In genomic region chr15:70062321-70062956, GRCh38 we compare ENCODE assay signal across 9 cellular contexts. TPM values are rescaled to one million over a fixed set of nuclear protein-coding genes. Genes with fewer than 3 reads are reported as not detected.
DNase-seq lines count a peak whose midpoint lies in the region; ATAC-seq, FAIRE-seq and TF ChIP-seq lines count a peak whose summit lies in the region.
"Had no signal": no experiment of that assay in that cellular context is flagged by ENCODE, and none has a peak within 500 bp of the region (broad histone marks: within the 10 kb centered on the region; RNA-seq: fewer than 3 reads in every experiment).

No MANE protein-coding gene starts in this region.

- no peak for TF ChIP-seq EP300 in HepG2 (IDR thresholded peaks at IDR 0.05; ENCODE audit: low read depth in 2 of 2, low read length in 2 of 2)
- no peak for TF ChIP-seq EP300 in HepG2 (CRISPR knock-in tag; IDR thresholded peaks at IDR 0.05; ENCODE audit: borderline replicate concordance)

- no peaks in the 10 kb centered on the region for H3K79me2 ChIP-seq in HepG2 (ENCODE audit: insufficient read depth, low read length)

- no peaks in the 10 kb centered on the region for H3K27me3 ChIP-seq in AG04450 (ENCODE audit: control insufficient read depth, insufficient read depth, low read length)
- no peaks in the 10 kb centered on the region for H3K27me3 ChIP-seq in HepG2 (ENCODE audit: control insufficient read depth in 1 of 2, insufficient read depth in 2 of 2, low read length in 2 of 2)

- H3K9ac ChIP-seq in HepG2 (ENCODE audit: insufficient read depth, low read depth, low read length): no peak overlapping the region

- H3K4me1 ChIP-seq in HepG2 (ENCODE audit: insufficient read depth, low read length): no peaks in the 10 kb centered on the region

- in situ Hi-C loops in HepG2 (cut with HindIII; ENCODE audit: extremely low pct_ligation_motif_present, low pct_unique_long_range_greater_than_20kb): no loop called here

- H3K36me3 Mint-ChIP-seq in brain: peaks cover 61% of the 10 kb centered on the region
- peaks cover 43% of the 10 kb centered on the region for H3K36me3 Mint-ChIP-seq in activated CD4-positive, alpha-beta T cell treated with anti-CD3 and anti-CD28 coated beads, Interleukin-2, amount 10 ng/mL, durations not matched to agents 7 days and 5 days (ENCODE audit: low read depth)

- 95% methylated on average over 28 of the region's 29 CpGs for WGBS in HepG2 (ENCODE audit: low lambda C conversion rate)

- intact Hi-C loops in HepG2 (cut with micrococcal nuclease; ENCODE audit: unreplicated experiment): no loop called here

- no TSS peak for BruUV-seq in HepG2 (replicated peaks; lab: Mats Ljungman, UMichigan)

- no peak for TF ChIP-seq POLR2A in HepG2 (IDR thresholded peaks at IDR 0.05; ENCODE audit: insufficient read depth in 1 of 2, low read depth in 2 of 2, low read length in 2 of 2)

- no peak overlapping the region for H3K4me2 ChIP-seq in HepG2 (ENCODE audit: low read depth, low read length)

- POLR2A ChIA-PET in AG04450 (lab: Yijun Ruan, JAX): interaction anchor here (0.9 to 1.2 kb wide), 2 partner anchors 15 to 36 kb away, joined by 3 to 4 read pairs; partner anchors contain the start of gene TLE3
- POLR2A ChIA-PET in HepG2 (lab: Yijun Ruan, JAX): no interaction called here
- POLR2A ChIA-PET in activated CD4-positive, alpha-beta T cell treated with anti-CD3 and anti-CD28 coated beads, Interleukin-2, amount 10 ng/mL, durations not matched to agents 7 days and 5 days (lab: Charles Lee): no interaction called here

- H3K4me3 ChIP-seq in AG04450 (ENCODE audit: low read depth, low read length) (no peak overlapping the region), HepG2 (replicated peaks in 1 of 3; ENCODE audit: insufficient read depth in 1 of 3, low read depth in 2 of 3, low read length in 3 of 3) (no peak overlapping the region)

- H3K36me3 ChIP-seq in HepG2 (replicated peaks in 1 of 2; ENCODE audit: control insufficient read depth in 1 of 2, insufficient read depth in 2 of 2, low read length in 2 of 2): peaks cover 50 to 97% of the 10 kb centered on the region in 2 experiments

- CTCF ChIA-PET in AG04450 (lab: Charles Lee): interaction anchor here (1.2 to 1.8 kb wide), 2 partner anchors 36 to 426 kb away, joined by 3 to 6 read pairs; partner anchors contain the start of gene TLE3
- CTCF ChIA-PET in HepG2 (lab: Yijun Ruan, JAX; ENCODE audit: low intra/inter-chr PET ratio, low total read pairs): no interaction called here
- CTCF ChIA-PET in activated CD4-positive, alpha-beta T cell treated with anti-CD3 and anti-CD28 coated beads, Interleukin-2, amount 10 ng/mL, durations not matched to agents 7 days and 5 days (lab: Charles Lee): interaction anchor here (0.6 to 1.5 kb wide), 4 partner anchors 14 to 600 kb away, joined by 3 to 4 read pairs (median 3); no protein-coding TSS in a partner anchor

- peak overlapping the region; percentile 37 to 96 (median 92) for H3K27ac Mint-ChIP-seq in brain
- H3K27ac Mint-ChIP-seq in activated CD4-positive, alpha-beta T cell treated with anti-CD3 and anti-CD28 coated beads, Interleukin-2, amount 10 ng/mL, durations not matched to agents 7 days and 5 days: no peak overlapping the region

- no peak for FAIRE-seq in HepG2 (lab: Jason Lieb, UNC)

- H3K27ac ChIP-seq in AG04450 (ENCODE audit: low read depth, low read length): peak overlapping the region; percentile 55
- no peak overlapping the region for H3K27ac ChIP-seq in HepG2 (ENCODE audit: extremely low read length, insufficient read depth, low read length)

- peaks cover 0 to 5% (median 0%) of the 10 kb centered on the region in 5 experiments for H3K9me3 Mint-ChIP-seq in brain
- no peaks in the 10 kb centered on the region for H3K9me3 Mint-ChIP-seq in activated CD4-positive, alpha-beta T cell treated with anti-CD3 and anti-CD28 coated beads, Interleukin-2, amount 10 ng/mL, durations not matched to agents 7 days and 5 days

- peaks cover 80% of the 10 kb centered on the region for H3K4me1 Mint-ChIP-seq in brain
- no peaks in the 10 kb centered on the region for H3K4me1 Mint-ChIP-seq in activated CD4-positive, alpha-beta T cell treated with anti-CD3 and anti-CD28 coated beads, Interleukin-2, amount 10 ng/mL, durations not matched to agents 7 days and 5 days

- DNase-seq in AG04450 (ENCODE audit: low read depth, low spot score): peak; percentile 74
- DNase-seq in NCI-H187 (lab: John Stamatoyannopoulos, UW): peak; percentile 95 to 96
- no peak for DNase-seq in HepG2 (ENCODE audit: low spot score)
- DNase-seq in ureter (ENCODE audit: low spot score): peak; percentile 80
- no peak for DNase-seq in dedifferentiated amniotic fluid mesenchymal stem cell (ENCODE audit: extremely low spot score)
- no peak for DNase-seq in activated CD4-positive, alpha-beta T cell treated with anti-CD3 and anti-CD28 coated beads, Interleukin-2, amount 10 ng/mL, durations not matched to agents 7 days and 5 days
- DNase-seq: DND-41 had no signal

- H3K27me3 Mint-ChIP-seq in brain: peaks cover 11% of the 10 kb centered on the region
- no peaks in the 10 kb centered on the region for H3K27me3 Mint-ChIP-seq in activated CD4-positive, alpha-beta T cell treated with anti-CD3 and anti-CD28 coated beads, Interleukin-2, amount 10 ng/mL, durations not matched to agents 7 days and 5 days

- H4K20me1 ChIP-seq in HepG2 (ENCODE audit: insufficient read depth, low read length): 0 out of 2 replicates have a peak, but pooled peaks cover 12% of the 10 kb centered on the region

- H3K9me3 ChIP-seq in AG04450 (ENCODE audit: control insufficient read depth, insufficient read depth, low read length): no peaks in the 10 kb centered on the region; the same call in 1 of the 2 replicates
- H3K9me3 ChIP-seq in HepG2 (ENCODE audit: low read length): no peaks in the 10 kb centered on the region

- H3K4me3 Mint-ChIP-seq in brain: peak overlapping the region; percentile 64 to 68 (median 67)
- no peak overlapping the region for H3K4me3 Mint-ChIP-seq in activated CD4-positive, alpha-beta T cell treated with anti-CD3 and anti-CD28 coated beads, Interleukin-2, amount 10 ng/mL, durations not matched to agents 7 days and 5 days

- TF ChIP-seq CTCF in AG04450 (IDR thresholded peaks at IDR 0.05; ENCODE audit: low read depth, low read length) (no peak), brain (conservative IDR thresholded peaks at IDR 0.05) (no peak), HepG2 (CRISPR knock-in tag; IDR thresholded peaks at IDR 0.05) (no peak)

- TF ChIP-seq RAD21 in HepG2 (CRISPR knock-in tag; IDR thresholded peaks at IDR 0.05): no peak

- H2AFZ ChIP-seq in HepG2 (ENCODE audit: low read length): no peak overlapping the region

- ATAC-seq in HepG2: no peak
- ATAC-seq in HG02763 (IDR thresholded peaks at IDR 0.05; ENCODE audit: unreplicated experiment): no peak

TF ChIP-seq in HepG2, 621 proteins besides CTCF, POLR2A, EP300 and RAD21 (continues in another document):
- TF ChIP-seq AGO2 (optimal IDR thresholded peaks at IDR 0.05; ENCODE audit: low read depth, low read length): peak; percentile 48
- TF ChIP-seq SAP130 (CRISPR knock-in tag; IDR thresholded peaks at IDR 0.05; ENCODE audit: low read depth): no peak

RNA-seq across cellular contexts. Expression of gene TLE3, which starts 35.3 kb away (rescaled TPM):
- polyA plus RNA-seq in AG04450 (2011; rRNA removed) (7.5 and 10.8 TPM in 2 replicates), brain (ENCODE audit: insufficient read depth, low read depth, low replicate concordance) (15.7 TPM), HepG2 (2011; rRNA removed) (10.8 and 13.8 TPM in 2 replicates)
- polyA minus RNA-seq in AG04450 (2011; rRNA and poly(A)+ RNA removed): 25.2 and 31.7 TPM in 2 replicates
- total RNA-seq in HepG2 (2016; rRNA removed; fragmentation: Illumina TruSeq; extraction: Trizol) (11.9 TPM in 2 replicates), ureter (37.8 TPM)
- 4.3 and 4.6 TPM in 2 replicates for total RNA-seq in HepG2 (2016; cell fraction: cytosol; rRNA removed; fragmentation: Illumina TruSeq; extraction: Trizol; ENCODE audit: low read depth)
- total RNA-seq in HepG2 (2016; cell fraction: insoluble cytoplasmic fraction; rRNA removed; fragmentation: Illumina TruSeq; extraction: Trizol): 11.3 and 13.4 TPM in 2 replicates
- total RNA-seq in HepG2 (2016; cell fraction: membrane; rRNA removed; fragmentation: Illumina TruSeq; extraction: Trizol): 6.8 and 8.2 TPM in 2 replicates
- total RNA-seq in HepG2 (2016; cell fraction: nucleus; rRNA removed; fragmentation: Illumina TruSeq; extraction: Trizol): 17.8 and 18.8 TPM in 2 replicates
- polyA plus RNA-seq in HepG2 (2011; cell fraction: cytosol; rRNA removed): 7.1 and 8.6 TPM in 2 replicates
- 48.8 and 69.4 TPM in 2 replicates for polyA plus RNA-seq in HepG2 (2011; cell fraction: nucleus; rRNA removed)
- polyA plus RNA-seq in HepG2 (2012): 21.9 and 27.0 TPM in 2 replicates
- polyA plus RNA-seq in HepG2 (2016; cell fraction: cytosol; fragmentation: Illumina TruSeq; extraction: Trizol; ENCODE audit: low read depth): 0.89 and 1.1 TPM in 2 replicates
- polyA plus RNA-seq in HepG2 (2016; cell fraction: insoluble cytoplasmic fraction; fragmentation: Illumina TruSeq; extraction: Trizol; ENCODE audit: low read depth): 11.5 and 15.8 TPM in 2 replicates
- polyA plus RNA-seq in HepG2 (2016; cell fraction: membrane; fragmentation: Illumina TruSeq; extraction: Trizol; ENCODE audit: low read depth): 2.4 and 4.2 TPM in 2 replicates
- polyA plus RNA-seq in HepG2 (2016; cell fraction: nucleus; fragmentation: Illumina TruSeq; extraction: Trizol; ENCODE audit: insufficient read depth, low read depth): 22.7 and 23.0 TPM in 2 replicates
- 51.1 and 121 TPM in 2 replicates for polyA minus RNA-seq in HepG2 (2011; rRNA and poly(A)+ RNA removed; ENCODE audit: low replicate concordance)
- 16.1 and 16.6 TPM in 2 replicates for polyA minus RNA-seq in HepG2 (2011; cell fraction: cytosol; rRNA and poly(A)+ RNA removed)
- 57.1 and 60.3 TPM in 2 replicates for polyA minus RNA-seq in HepG2 (2011; cell fraction: nucleus; rRNA and poly(A)+ RNA removed)
- total RNA-seq in activated CD4-positive, alpha-beta T cell treated with anti-CD3 and anti-CD28 coated beads, Interleukin-2, amount 10 ng/mL, durations not matched to agents 7 days and 5 days: 10 to 100 TPM; 66.6 to 82.3 TPM

Comparison
In these comparisons a context has a peak if more than half of its experiments do, and no peak if none do; other contexts are left out.
1. DNase-seq: peak in AG04450 (single experiment), NCI-H187 (2 of 2) and ureter (single experiment); none in HepG2 (single experiment), dedifferentiated amniotic fluid mesenchymal stem cell (single experiment) and activated CD4-positive, alpha-beta T cell treated with anti-CD3 and anti-CD28 coated beads, Interleukin-2, amount 10 ng/mL, durations not matched to agents 7 days and 5 days (single experiment).